22 cellular contexts compared by ENCODE assay signal in genomic region chr2:102768253-102768652, GRCh38. TPM values are rescaled to one million over a fixed set of nuclear protein-coding genes. Genes with fewer than 3 reads are reported as not detected.
A peak's percentile ranks its signal among the peaks of the same experiment; 100 is the strongest.
DNase-seq lines count a peak whose midpoint lies in the region; ATAC-seq, FAIRE-seq and TF ChIP-seq lines count a peak whose summit lies in the region.
"Had no signal": no experiment of that assay in that cellular context is flagged by ENCODE, and none has a peak within 500 bp of the region (broad histone marks: within the 10 kb centered on the region; RNA-seq: fewer than 3 reads in every experiment).

No MANE protein-coding gene starts in this region.

- no peak overlapping the region for H3K4me3 ChIP-seq in liver (ENCODE audit: low read depth in 1 of 3, low read length in 3 of 3)
- no peak overlapping the region for H3K4me3 ChIP-seq in HepG2 (replicated peaks in 1 of 3; ENCODE audit: insufficient read depth in 1 of 3, low read depth in 2 of 3, low read length in 3 of 3)
- H3K4me3 ChIP-seq in psoas muscle: no peak overlapping the region
- H3K4me3 ChIP-seq in skeletal muscle tissue (ENCODE audit: low read length in 3 of 3): no peak overlapping the region
- H3K4me3 ChIP-seq: BLaER1, GM23248 had no signal

- H3K4me1 ChIP-seq in liver (ENCODE audit: control insufficient read depth in 4 of 4, insufficient read depth in 4 of 4, low read length in 3 of 4) (peaks cover 0 to 7% (median 3%) of the 10 kb centered on the region in 4 donors), HepG2 (ENCODE audit: insufficient read depth, low read length) (no peaks in the 10 kb centered on the region), psoas muscle (peaks cover 74% of the 10 kb centered on the region), skeletal muscle tissue (ENCODE audit: control insufficient read depth in 3 of 3, insufficient read depth in 3 of 3, low read length in 3 of 3) (peaks cover 45 to 63% (median 58%) of the 10 kb centered on the region in 3 donors)
- H3K4me1 ChIP-seq: BLaER1, Caco-2 had no signal

- no TSS peak for BruUV-seq in HepG2 (replicated peaks; lab: Mats Ljungman, UMichigan)

- no peaks in the 10 kb centered on the region for H3K79me2 ChIP-seq in HepG2 (ENCODE audit: insufficient read depth, low read length)

- no peak overlapping the region for H3K27ac ChIP-seq in liver (ENCODE audit: low read depth in 1 of 2, low read length in 2 of 2)
- no peak overlapping the region for H3K27ac ChIP-seq in HepG2 (ENCODE audit: extremely low read length, insufficient read depth, low read length)
- H3K27ac ChIP-seq in psoas muscle: peak overlapping the region; percentile 89
- peak overlapping the region; percentile 46 for H3K27ac ChIP-seq in skeletal muscle tissue (ENCODE audit: low read depth, low read length)
- H3K27ac ChIP-seq: 22Rv1, BLaER1, C4-2B, GM23248 had no signal

- no peak for FAIRE-seq in HepG2 (lab: Jason Lieb, UNC)
- FAIRE-seq: A204.1, G401.6, GM12892, GM19239, H1 had no signal

- TF ChIP-seq CTCF in liver (IDR thresholded peaks at IDR 0.05; ENCODE audit: low read depth, low read length, missing input control) (no peak), HepG2 (CRISPR knock-in tag; IDR thresholded peaks at IDR 0.05) (no peak), psoas muscle (IDR thresholded peaks at IDR 0.05) (no peak)

- ATAC-seq in HepG2 (no peak), psoas muscle (peak in 3 of 4 donors; percentile 9 to 50 (median 12)), HG03565 (IDR thresholded peaks at IDR 0.05; ENCODE audit: unreplicated experiment) (no peak)
- ATAC-seq: CD8-positive, alpha-beta T cell had no signal

- TF ChIP-seq EP300 in HepG2 (IDR thresholded peaks at IDR 0.05; ENCODE audit: low read depth in 2 of 2, low read length in 2 of 2) (no peak), HepG2 (CRISPR knock-in tag; IDR thresholded peaks at IDR 0.05; ENCODE audit: borderline replicate concordance) (no peak)

- no peak overlapping the region for H2AFZ ChIP-seq in HepG2 (ENCODE audit: low read length)
- H2AFZ ChIP-seq: GM23248 had no signal

- POLR2A ChIA-PET in HepG2 (lab: Yijun Ruan, JAX): no interaction called here
- POLR2A ChIA-PET in HEK293T (lab: Yijun Ruan, JAX): no interaction called here

- no peaks in the 10 kb centered on the region for H3K36me3 ChIP-seq in liver (ENCODE audit: control insufficient read depth in 4 of 4, insufficient read depth in 3 of 4, low read depth in 1 of 4, low read length in 3 of 4)
- peaks cover 8 to 16% of the 10 kb centered on the region in 2 experiments for H3K36me3 ChIP-seq in HepG2 (replicated peaks in 1 of 2; ENCODE audit: control insufficient read depth in 1 of 2, insufficient read depth in 2 of 2, low read length in 2 of 2)
- peaks cover 0 to 3% of the 10 kb centered on the region in 2 donors for H3K36me3 ChIP-seq in psoas muscle (ENCODE audit: insufficient read depth in 1 of 2, low read depth in 1 of 2)
- peaks cover 0 to 2% (median 0%) of the 10 kb centered on the region in 3 donors for H3K36me3 ChIP-seq in skeletal muscle tissue (ENCODE audit: control insufficient read depth in 3 of 3, insufficient read depth in 3 of 3, low read length in 3 of 3)

- H3K27me3 ChIP-seq in liver (ENCODE audit: control insufficient read depth in 4 of 4, insufficient read depth in 4 of 4, low read length in 3 of 4) (no peaks in the 10 kb centered on the region), HepG2 (ENCODE audit: control insufficient read depth in 1 of 2, insufficient read depth in 2 of 2, low read length in 2 of 2) (no peaks in the 10 kb centered on the region), psoas muscle (ENCODE audit: insufficient read depth in 3 of 3, low read length in 2 of 3) (no peaks in the 10 kb centered on the region), skeletal muscle tissue (ENCODE audit: control insufficient read depth in 3 of 3, insufficient read depth in 3 of 3, low read length in 3 of 3) (no peaks in the 10 kb centered on the region)
- H3K27me3 ChIP-seq: BLaER1 had no signal

- no peak for TF ChIP-seq POLR2A in HepG2 (IDR thresholded peaks at IDR 0.05; ENCODE audit: insufficient read depth in 1 of 2, low read depth in 2 of 2, low read length in 2 of 2)

- in situ Hi-C loops in HepG2 (cut with HindIII; ENCODE audit: extremely low pct_ligation_motif_present, low pct_unique_long_range_greater_than_20kb): no loop called here

- H3K9me3 ChIP-seq in liver (ENCODE audit: control insufficient read depth in 4 of 4, low read length in 3 of 4) (no peaks in the 10 kb centered on the region), HepG2 (ENCODE audit: low read length) (no peaks in the 10 kb centered on the region), psoas muscle (no peaks in the 10 kb centered on the region), skeletal muscle tissue (ENCODE audit: control insufficient read depth in 3 of 3, low read length in 3 of 3) (no peaks in the 10 kb centered on the region)
- H3K9me3 ChIP-seq: BLaER1, Caco-2 had no signal

- no peak overlapping the region for H3K4me2 ChIP-seq in HepG2 (ENCODE audit: low read depth, low read length)
- H3K4me2 ChIP-seq: BLaER1 had no signal

- DNase-seq in HepG2 (ENCODE audit: low spot score) (no peak), psoas muscle (no peak), HEK293T (ENCODE audit: extremely low spot score) (no peak)
- DNase-seq: Caco-2; CD4-positive, CD25-positive, alpha-beta regulatory T cell; CD8-positive, alpha-beta T cell; DMS153; DND-41; GM23248; H7; HCEC 1CT had no signal

- WGBS in liver: 69% methylated on average over 3 of the region's 3 CpGs
- WGBS in HepG2 (ENCODE audit: low lambda C conversion rate): 99% methylated on average over 3 of the region's 3 CpGs
- 20 to 33% (median 33%) methylated on average over 3 of the region's 3 CpGs for WGBS in psoas muscle, 3 donors

- H3K9ac ChIP-seq in liver (ENCODE audit: low read depth in 1 of 2, low read length in 2 of 2) (no peak overlapping the region), HepG2 (ENCODE audit: insufficient read depth, low read depth, low read length) (no peak overlapping the region), skeletal muscle tissue (ENCODE audit: low read depth in 1 of 3, low read length in 3 of 3) (no peak overlapping the region)
- H3K9ac ChIP-seq: BLaER1, GM23248 had no signal

- no peaks in the 10 kb centered on the region for H4K20me1 ChIP-seq in HepG2 (ENCODE audit: insufficient read depth, low read length)
- H4K20me1 ChIP-seq: BLaER1 had no signal

- intact Hi-C loops in HepG2 (cut with micrococcal nuclease; ENCODE audit: unreplicated experiment): no loop called here
- intact Hi-C loops in psoas muscle (cut with DNase I): no loop called here

- TF ChIP-seq RAD21 in liver (IDR thresholded peaks at IDR 0.05): no peak
- TF ChIP-seq RAD21 in HepG2 (CRISPR knock-in tag; IDR thresholded peaks at IDR 0.05): no peak

- CTCF ChIA-PET in HepG2 (lab: Yijun Ruan, JAX; ENCODE audit: low intra/inter-chr PET ratio, low total read pairs): no interaction called here
- CTCF ChIA-PET in HEK293T (lab: Yijun Ruan, JAX): no interaction called here

TF ChIP-seq in liver, 16 proteins besides CTCF, POLR2A, EP300 and RAD21 (continues in another document):
- TF ChIP-seq YY1 (IDR thresholded peaks at IDR 0.05) (peak; percentile 84), RXRA (IDR thresholded peaks at IDR 0.05) (peak; percentile 79 to 82)

TF ChIP-seq in HepG2, 621 proteins besides CTCF, POLR2A, EP300 and RAD21 (continues in another document):
- TF ChIP-seq IKZF4 (CRISPR knock-in tag; IDR thresholded peaks at IDR 0.05; ENCODE audit: borderline replicate concordance, low read depth, not compliant biosample characterization) (no peak), ZBTB21 (CRISPR knock-in tag; IDR thresholded peaks at IDR 0.05) (no peak), ZNF761 (CRISPR knock-in tag; conservative IDR thresholded peaks at IDR 0.05) (no peak), NFE2L2 (IDR thresholded peaks at IDR 0.05; ENCODE audit: low read length) (no peak)

TF ChIP-seq in HEK293T, 16 proteins besides CTCF, POLR2A, EP300 and RAD21:
- no peak for TF ChIP-seq SP1 (IDR thresholded peaks at IDR 0.05)
- no peak for TF ChIP-seq FOXA1 (IDR thresholded peaks at IDR 0.05)
- TF ChIP-seq SUZ12 (IDR thresholded peaks at IDR 0.05): no peak
- no peak for TF ChIP-seq TARDBP (IDR thresholded peaks at IDR 0.05)
- TF ChIP-seq LEF1 (IDR thresholded peaks at IDR 0.05; ENCODE audit: borderline replicate concordance): no peak

RNA-seq across cellular contexts. Expression of gene TMEM182, which starts 6.4 kb away (rescaled TPM):
- total RNA-seq in liver (10 to 100 TPM in 1 of 2 donors, 1 to 10 TPM in 1; 4.4 to 12.5 TPM), HepG2 (2016; rRNA removed; fragmentation: Illumina TruSeq; extraction: Trizol) (8.9 and 10.6 TPM in 2 replicates), psoas muscle (100 to 1,000 TPM in 1 of 4 donors, 10 to 100 TPM in 3; 25.8 to 100 (median 33.6) TPM), skeletal muscle tissue (152 TPM)
- polyA plus RNA-seq in liver (1 to 10 TPM; 2.8 to 5.8 TPM), HepG2 (2011; rRNA removed) (8.0 and 8.7 TPM in 2 replicates), psoas muscle (10 to 100 TPM in 1 of 3 donors, 1 to 10 TPM in 2; 3.3 to 16.8 (median 8.9) TPM)
- total RNA-seq in HepG2 (2016; cell fraction: cytosol; rRNA removed; fragmentation: Illumina TruSeq; extraction: Trizol; ENCODE audit: low read depth): 2.9 and 3.2 TPM in 2 replicates
- 8.4 and 10.0 TPM in 2 replicates for total RNA-seq in HepG2 (2016; cell fraction: insoluble cytoplasmic fraction; rRNA removed; fragmentation: Illumina TruSeq; extraction: Trizol)
- total RNA-seq in HepG2 (2016; cell fraction: membrane; rRNA removed; fragmentation: Illumina TruSeq; extraction: Trizol): 4.3 and 6.3 TPM in 2 replicates
- 7.5 and 8.7 TPM in 2 replicates for total RNA-seq in HepG2 (2016; cell fraction: nucleus; rRNA removed; fragmentation: Illumina TruSeq; extraction: Trizol)
- 3.8 and 5.8 TPM in 2 replicates for polyA plus RNA-seq in HepG2 (2011; cell fraction: cytosol; rRNA removed)
- 2.6 and 3.6 TPM in 2 replicates for polyA plus RNA-seq in HepG2 (2011; cell fraction: nucleus; rRNA removed)
- polyA plus RNA-seq in HepG2 (2012): 11.2 and 15.6 TPM in 2 replicates
- 2.3 and 2.5 TPM in 2 replicates for polyA plus RNA-seq in HepG2 (2016; cell fraction: cytosol; fragmentation: Illumina TruSeq; extraction: Trizol; ENCODE audit: low read depth)
- 10.1 and 11.3 TPM in 2 replicates for polyA plus RNA-seq in HepG2 (2016; cell fraction: insoluble cytoplasmic fraction; fragmentation: Illumina TruSeq; extraction: Trizol; ENCODE audit: low read depth)
- 5.0 and 5.8 TPM in 2 replicates for polyA plus RNA-seq in HepG2 (2016; cell fraction: membrane; fragmentation: Illumina TruSeq; extraction: Trizol; ENCODE audit: low read depth)
- 5.8 and 8.3 TPM in 2 replicates for polyA plus RNA-seq in HepG2 (2016; cell fraction: nucleus; fragmentation: Illumina TruSeq; extraction: Trizol; ENCODE audit: insufficient read depth, low read depth)
- polyA minus RNA-seq in HepG2 (2011; rRNA and poly(A)+ RNA removed; ENCODE audit: low replicate concordance): 4.8 and 13.3 TPM in 2 replicates
- polyA minus RNA-seq in HepG2 (2011; cell fraction: cytosol; rRNA and poly(A)+ RNA removed): 2.5 and 6.1 TPM in 2 replicates
- 26.4 and 30.3 TPM in 2 replicates for polyA minus RNA-seq in HepG2 (2011; cell fraction: nucleus; rRNA and poly(A)+ RNA removed)

Comparison
In these comparisons a context has a peak if more than half of its experiments do, and no peak if none do; other contexts are left out.
1. H3K27ac ChIP-seq: peak in psoas muscle (single experiment) and skeletal muscle tissue (single experiment); none in liver (0 of 2) and HepG2 (single experiment).
2. ATAC-seq: peak in psoas muscle (3 of 4); none in HepG2 (single experiment) and HG03565 (single experiment).